In the genomic region with DNA sequence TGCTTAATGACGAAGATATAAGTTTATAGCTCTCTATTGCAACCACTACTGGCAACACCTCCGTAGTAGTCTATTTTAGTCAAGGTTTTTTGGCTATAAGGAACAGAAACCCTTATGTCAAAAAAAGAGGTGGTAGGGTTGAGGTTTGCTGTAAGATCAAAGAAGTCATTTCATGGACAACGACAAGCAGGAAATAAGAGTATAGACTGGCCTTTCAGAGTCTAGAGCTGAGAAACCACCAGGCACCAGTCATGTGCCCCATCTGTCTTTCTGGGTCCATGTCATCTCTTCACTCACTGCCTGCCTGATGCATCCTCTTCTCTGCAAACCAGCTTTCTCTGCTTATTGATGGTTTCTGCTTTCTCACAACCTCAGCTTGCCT, we compare ENCODE assay signal across 10 cellular contexts. TPM values are rescaled to one million over a fixed set of nuclear protein-coding genes. Genes with fewer than 3 reads are reported as not detected.
DNase-seq lines count a peak whose midpoint lies in the region; ATAC-seq lines count a peak whose summit lies in the region.
"Had no signal": no experiment of that assay in that cellular context is flagged by ENCODE, and none has a peak within 500 bp of the region (broad histone marks: within the 10 kb centered on the region; RNA-seq: fewer than 3 reads in every experiment).

No MANE protein-coding gene starts in this region.

- in situ Hi-C loops in SK-MEL-5 (cut with HindIII; ENCODE audit: low pct_unique_long_range_greater_than_20kb, low sequenced_read_pairs): no loop called here

- peak overlapping the region; percentile 99 for H3K27ac Mint-ChIP-seq in activated CD4-positive, alpha-beta T cell treated with anti-CD3 and anti-CD28 coated beads, Interleukin-2, amount 10 ng/mL, durations not matched to agents 24 days and 14 days

- H3K27me3 Mint-ChIP-seq in activated CD4-positive, alpha-beta T cell treated with anti-CD3 and anti-CD28 coated beads, Interleukin-2, amount 10 ng/mL, durations not matched to agents 24 days and 14 days: no peaks in the 10 kb centered on the region

- H3K4me3 Mint-ChIP-seq in activated CD4-positive, alpha-beta T cell treated with anti-CD3 and anti-CD28 coated beads, Interleukin-2, amount 10 ng/mL, durations not matched to agents 24 days and 14 days: peak overlapping the region; percentile 38

- peaks cover 21% of the 10 kb centered on the region for H3K36me3 Mint-ChIP-seq in activated CD4-positive, alpha-beta T cell treated with anti-CD3 and anti-CD28 coated beads, Interleukin-2, amount 10 ng/mL, durations not matched to agents 24 days and 14 days (ENCODE audit: low read depth)

- peaks cover 63% of the 10 kb centered on the region for H3K4me1 Mint-ChIP-seq in activated CD4-positive, alpha-beta T cell treated with anti-CD3 and anti-CD28 coated beads, Interleukin-2, amount 10 ng/mL, durations not matched to agents 24 days and 14 days

- DNase-seq in activated CD4-positive, alpha-beta T cell treated with anti-CD3 and anti-CD28 coated beads, Interleukin-2, amount 10 ng/mL, durations not matched to agents 24 days and 14 days: peak; percentile 86
- no peak for DNase-seq in activated CD4-positive, alpha-beta T cell treated with anti-CD3 and anti-CD28 coated beads, Interleukin-2, amount 50 U/mL, for 1 hour
- DNase-seq in SK-MEL-5 (ENCODE audit: low read depth, low spot score): peak; percentile 89
- peak; percentile 32 to 38 for DNase-seq in stimulated activated CD8-positive, alpha-beta memory T cell treated with anti-CD3 and anti-CD28 coated beads, Interleukin-15, amount 100 ng/mL, for 48 hours (ENCODE audit: low read depth in 2 of 2)
- DNase-seq in NCI-H446 treated with DMSO at 0.1 percent for 48 hours (lab: John Stamatoyannopoulos, UW): no peak
- DNase-seq in NCI-H748 (lab: John Stamatoyannopoulos, UW; ENCODE audit: unreplicated experiment): no peak
- no peak for DNase-seq in medulla oblongata (ENCODE audit: extremely low spot score)
- DNase-seq: Karpas-422, left ventricle myocardium inferior had no signal

- peaks cover 13% of the 10 kb centered on the region for H3K9me3 Mint-ChIP-seq in activated CD4-positive, alpha-beta T cell treated with anti-CD3 and anti-CD28 coated beads, Interleukin-2, amount 10 ng/mL, durations not matched to agents 24 days and 14 days

- intact Hi-C loops in activated CD4-positive, alpha-beta T cell treated with anti-CD3 and anti-CD28 coated beads, Interleukin-2, amount 10 ng/mL, durations not matched to agents 24 days and 14 days (cut with micrococcal nuclease): loop anchor here (1.0 to 10.0 kb wide), 3 partner anchors 8 to 1069 kb away; no protein-coding TSS in a partner anchor

- ATAC-seq in HG02852 (IDR thresholded peaks at IDR 0.05; ENCODE audit: unreplicated experiment): peak; percentile 95

RNA-seq across cellular contexts. Expression of a gene that starts 42.7 kb away (rescaled TPM):
- 1.9 and 2.8 TPM in 2 replicates for total RNA-seq in activated CD4-positive, alpha-beta T cell treated with anti-CD3 and anti-CD28 coated beads, Interleukin-2, amount 10 ng/mL, durations not matched to agents 24 days and 14 days
- 5.4 and 8.2 TPM in 2 replicates for total RNA-seq in SK-MEL-5 (2014; rRNA removed; shearing (Covaris generic))
- polyA plus RNA-seq in SK-MEL-5 (2015; cell fraction: cytosol; rRNA removed): 6.3 and 8.3 TPM in 2 replicates
- polyA plus RNA-seq in SK-MEL-5 (2015; cell fraction: nucleus; rRNA removed): 18.6 and 28.6 TPM in 2 replicates

Comparison
In these comparisons a context has a peak if more than half of its experiments do, and no peak if none do; other contexts are left out.
1. DNase-seq: peak in activated CD4-positive, alpha-beta T cell treated with anti-CD3 and anti-CD28 coated beads, Interleukin-2, amount 10 ng/mL, durations not matched to agents 24 days and 14 days (single experiment), SK-MEL-5 (single experiment) and stimulated activated CD8-positive, alpha-beta memory T cell treated with anti-CD3 and anti-CD28 coated beads, Interleukin-15, amount 100 ng/mL, for 48 hours (2 of 2); none in activated CD4-positive, alpha-beta T cell treated with anti-CD3 and anti-CD28 coated beads, Interleukin-2, amount 50 U/mL, for 1 hour (single experiment), NCI-H446 treated with DMSO at 0.1 percent for 48 hours (single experiment), NCI-H748 (single experiment) and medulla oblongata (single experiment).